Comparison of ENCODE assay signal across 12 cellular contexts in genomic region chr17:64097196-64097936, GRCh38. TPM values are rescaled to one million over a fixed set of nuclear protein-coding genes. Genes with fewer than 3 reads are reported as not detected.
DNase-seq lines count a peak whose midpoint lies in the region; ATAC-seq and TF ChIP-seq lines count a peak whose summit lies in the region.
"Had no signal": no experiment of that assay in that cellular context is flagged by ENCODE, and none has a peak within 500 bp of the region (broad histone marks: within the 10 kb centered on the region; RNA-seq: fewer than 3 reads in every experiment).

No MANE protein-coding gene starts in this region.

- peaks cover 14% of the 10 kb centered on the region for H4K20me1 ChIP-seq in osteoblast (ENCODE audit: insufficient read depth, low read length)

- DNase-seq in ELR (ENCODE audit: low read depth) (peak; percentile 47), NCI-H82 (lab: John Stamatoyannopoulos, UW) (peak; percentile 66), dermis blood vessel endothelial cell (peak; percentile 96), osteoblast (ENCODE audit: insufficient read length, low spot score, missing footprints) (peak; percentile 53), NCI-H128 (lab: John Stamatoyannopoulos, UW; ENCODE audit: unreplicated experiment) (no peak)
- DNase-seq in stimulated activated CD4-positive, alpha-beta T cell treated with anti-CD3 and anti-CD28 coated beads, Interleukin-4, amount 100 ng/mL, for 4 hours, result no peak
- DNase-seq: activated T-cell treated with anti-CD3 and anti-CD28 coated beads for 4 hours, NCI-H1436, substantia nigra had no signal

- H3K27me3 ChIP-seq in osteoblast (ENCODE audit: insufficient read depth, low read length), result no peaks in the 10 kb centered on the region

- ATAC-seq in HG03460 (IDR thresholded peaks at IDR 0.05; ENCODE audit: unreplicated experiment) (no peak), HG02840 (IDR thresholded peaks at IDR 0.05; ENCODE audit: low FRiP score, unreplicated experiment) (no peak)

- no peaks in the 10 kb centered on the region for H3K9me3 ChIP-seq in osteoblast (ENCODE audit: low read depth, low read length)

- no peak overlapping the region for H3K4me3 ChIP-seq in osteoblast (ENCODE audit: insufficient read depth, low read length)

- H3K36me3 ChIP-seq in osteoblast (ENCODE audit: insufficient read depth, low read length), result peaks cover 15% of the 10 kb centered on the region

- H3K4me2 ChIP-seq in osteoblast (ENCODE audit: insufficient read depth, low read length), result peak overlapping the region; percentile 61

- H3K79me2 ChIP-seq in osteoblast (ENCODE audit: insufficient read depth, low read length), result peaks cover 20% of the 10 kb centered on the region

- peaks cover 12% of the 10 kb centered on the region for H3K4me1 ChIP-seq in osteoblast (ENCODE audit: insufficient read depth, low read length)

- no peak overlapping the region for H2AFZ ChIP-seq in osteoblast (ENCODE audit: low read length)

- peak overlapping the region; percentile 75 for H3K27ac ChIP-seq in osteoblast (ENCODE audit: low read depth, low read length)
- H3K27ac ChIP-seq: HL-60 had no signal

- no peak for TF ChIP-seq CTCF in osteoblast (IDR thresholded peaks at IDR 0.05; ENCODE audit: extremely low read depth, low read depth, low read length)

RNA-seq across cellular contexts. Expression of gene ERN1, which starts 32.6 kb away (rescaled TPM):
- total RNA-seq in dermis blood vessel endothelial cell (17.5 and 20.4 TPM in 2 replicates), osteoblast (12.1 and 12.7 TPM in 2 replicates)

Comparison
In these comparisons a context has a peak if more than half of its experiments do, and no peak if none do; other contexts are left out.
1. DNase-seq: peak in ELR (single experiment), NCI-H82 (single experiment), dermis blood vessel endothelial cell (single experiment) and osteoblast (single experiment); none in stimulated activated CD4-positive, alpha-beta T cell treated with anti-CD3 and anti-CD28 coated beads, Interleukin-4, amount 100 ng/mL, for 4 hours (0 of 2) and NCI-H128 (single experiment).